2 cellular contexts compared by ENCODE assay signal in the genomic region with DNA sequence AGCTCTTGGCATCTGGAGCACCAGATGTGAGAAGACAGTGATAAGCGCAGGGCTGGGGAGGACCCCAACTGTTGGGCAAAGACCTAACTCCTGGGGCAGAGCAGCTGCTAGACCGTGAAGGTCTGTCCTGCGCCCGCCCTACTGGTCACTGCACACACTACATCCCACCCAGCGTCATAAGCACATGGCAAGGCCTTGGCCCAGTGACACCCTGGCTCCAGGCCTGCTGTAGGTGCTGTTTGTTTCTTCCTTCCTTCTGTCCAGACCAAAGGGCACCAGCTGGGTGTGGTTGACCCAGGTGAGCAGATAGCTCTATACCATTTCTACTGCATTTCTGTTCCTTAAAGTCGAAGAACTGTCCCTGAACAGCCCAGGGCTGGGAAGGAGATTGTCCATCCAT.
TF ChIP-seq lines count a peak whose summit lies in the region.

No MANE protein-coding gene starts in this region.

TF ChIP-seq in HCT116, 20 proteins besides CTCF, POLR2A, EP300 and RAD21:
- TF ChIP-seq, protein P1, sequence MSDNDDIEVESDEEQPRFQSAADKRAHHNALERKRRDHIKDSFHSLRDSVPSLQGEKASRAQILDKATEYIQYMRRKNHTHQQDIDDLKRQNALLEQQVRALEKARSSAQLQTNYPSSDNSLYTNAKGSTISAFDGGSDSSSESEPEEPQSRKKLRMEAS (IDR thresholded peaks at IDR 0.05) = no peak
- no peak for TF ChIP-seq FOSL1 (IDR thresholded peaks at IDR 0.05; ENCODE audit: low read depth)
- TF ChIP-seq SP1 (IDR thresholded peaks at IDR 0.05; ENCODE audit: low read depth) = no peak
- TF ChIP-seq EGR1 (IDR thresholded peaks at IDR 0.05; ENCODE audit: low read depth) = no peak
- TF ChIP-seq POLR2AphosphoS5 (IDR thresholded peaks at IDR 0.05; ENCODE audit: low read depth, low read length) = no peak
- TF ChIP-seq JUND (IDR thresholded peaks at IDR 0.05) = no peak
- no peak for TF ChIP-seq CEBPB (IDR thresholded peaks at IDR 0.05; ENCODE audit: low read depth)
- no peak for TF ChIP-seq CBX3 (IDR thresholded peaks at IDR 0.05; ENCODE audit: low read depth)
- TF ChIP-seq, protein P2, sequence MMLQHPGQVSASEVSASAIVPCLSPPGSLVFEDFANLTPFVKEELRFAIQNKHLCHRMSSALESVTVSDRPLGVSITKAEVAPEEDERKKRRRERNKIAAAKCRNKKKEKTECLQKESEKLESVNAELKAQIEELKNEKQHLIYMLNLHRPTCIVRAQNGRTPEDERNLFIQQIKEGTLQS (IDR thresholded peaks at IDR 0.05) = no peak
- no peak for TF ChIP-seq ELF1 (IDR thresholded peaks at IDR 0.05; ENCODE audit: borderline replicate concordance, low read depth)
- no peak for TF ChIP-seq ZNF274 (IDR thresholded peaks at IDR 0.05; ENCODE audit: low read depth, low read length)
- no peak for TF ChIP-seq ZFX (IDR thresholded peaks at IDR 0.05)
- no peak for TF ChIP-seq TCF7L2 (IDR thresholded peaks at IDR 0.05; ENCODE audit: borderline replicate concordance, extremely low read depth, insufficient read depth, insufficient read length)
- TF ChIP-seq EZH2phosphoT487 (IDR thresholded peaks at IDR 0.05; ENCODE audit: borderline replicate concordance) = no peak
- no peak for TF ChIP-seq YY1 (IDR thresholded peaks at IDR 0.05; ENCODE audit: extremely low read depth, insufficient replicate concordance, low read depth, low read length)
- no peak for TF ChIP-seq SIN3A (IDR thresholded peaks at IDR 0.05; ENCODE audit: low read depth)
- TF ChIP-seq, protein P3, sequence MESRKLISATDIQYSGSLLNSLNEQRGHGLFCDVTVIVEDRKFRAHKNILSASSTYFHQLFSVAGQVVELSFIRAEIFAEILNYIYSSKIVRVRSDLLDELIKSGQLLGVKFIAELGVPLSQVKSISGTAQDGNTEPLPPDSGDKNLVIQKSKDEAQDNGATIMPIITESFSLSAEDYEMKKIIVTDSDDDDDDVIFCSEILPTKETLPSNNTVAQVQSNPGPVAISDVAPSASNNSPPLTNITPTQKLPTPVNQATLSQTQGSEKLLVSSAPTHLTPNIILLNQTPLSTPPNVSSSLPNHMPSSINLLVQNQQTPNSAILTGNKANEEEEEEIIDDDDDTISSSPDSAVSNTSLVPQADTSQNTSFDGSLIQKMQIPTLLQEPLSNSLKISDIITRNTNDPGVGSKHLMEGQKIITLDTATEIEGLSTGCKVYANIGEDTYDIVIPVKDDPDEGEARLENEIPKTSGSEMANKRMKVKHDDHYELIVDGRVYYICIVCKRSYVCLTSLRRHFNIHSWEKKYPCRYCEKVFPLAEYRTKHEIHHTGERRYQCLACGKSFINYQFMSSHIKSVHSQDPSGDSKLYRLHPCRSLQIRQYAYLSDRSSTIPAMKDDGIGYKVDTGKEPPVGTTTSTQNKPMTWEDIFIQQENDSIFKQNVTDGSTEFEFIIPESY (IDR thresholded peaks at IDR 0.05; ENCODE audit: extremely low read depth, insufficient replicate concordance, low read length) = no peak
- TF ChIP-seq, protein P4, sequence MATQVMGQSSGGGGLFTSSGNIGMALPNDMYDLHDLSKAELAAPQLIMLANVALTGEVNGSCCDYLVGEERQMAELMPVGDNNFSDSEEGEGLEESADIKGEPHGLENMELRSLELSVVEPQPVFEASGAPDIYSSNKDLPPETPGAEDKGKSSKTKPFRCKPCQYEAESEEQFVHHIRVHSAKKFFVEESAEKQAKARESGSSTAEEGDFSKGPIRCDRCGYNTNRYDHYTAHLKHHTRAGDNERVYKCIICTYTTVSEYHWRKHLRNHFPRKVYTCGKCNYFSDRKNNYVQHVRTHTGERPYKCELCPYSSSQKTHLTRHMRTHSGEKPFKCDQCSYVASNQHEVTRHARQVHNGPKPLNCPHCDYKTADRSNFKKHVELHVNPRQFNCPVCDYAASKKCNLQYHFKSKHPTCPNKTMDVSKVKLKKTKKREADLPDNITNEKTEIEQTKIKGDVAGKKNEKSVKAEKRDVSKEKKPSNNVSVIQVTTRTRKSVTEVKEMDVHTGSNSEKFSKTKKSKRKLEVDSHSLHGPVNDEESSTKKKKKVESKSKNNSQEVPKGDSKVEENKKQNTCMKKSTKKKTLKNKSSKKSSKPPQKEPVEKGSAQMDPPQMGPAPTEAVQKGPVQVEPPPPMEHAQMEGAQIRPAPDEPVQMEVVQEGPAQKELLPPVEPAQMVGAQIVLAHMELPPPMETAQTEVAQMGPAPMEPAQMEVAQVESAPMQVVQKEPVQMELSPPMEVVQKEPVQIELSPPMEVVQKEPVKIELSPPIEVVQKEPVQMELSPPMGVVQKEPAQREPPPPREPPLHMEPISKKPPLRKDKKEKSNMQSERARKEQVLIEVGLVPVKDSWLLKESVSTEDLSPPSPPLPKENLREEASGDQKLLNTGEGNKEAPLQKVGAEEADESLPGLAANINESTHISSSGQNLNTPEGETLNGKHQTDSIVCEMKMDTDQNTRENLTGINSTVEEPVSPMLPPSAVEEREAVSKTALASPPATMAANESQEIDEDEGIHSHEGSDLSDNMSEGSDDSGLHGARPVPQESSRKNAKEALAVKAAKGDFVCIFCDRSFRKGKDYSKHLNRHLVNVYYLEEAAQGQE (IDR thresholded peaks at IDR 0.05; ENCODE audit: low read depth) = no peak
- no peak for TF ChIP-seq SRF (IDR thresholded peaks at IDR 0.05; ENCODE audit: low read depth)

TF ChIP-seq in K562, 482 proteins besides CTCF, POLR2A, EP300 and RAD21:
- TF ChIP-seq ZNF121 (CRISPR knock-in tag; conservative IDR thresholded peaks at IDR 0.05) (no peak), CHD2 (IDR thresholded peaks at IDR 0.05; ENCODE audit: low read depth, low read length) (no peak), POLR3A (IDR thresholded peaks at IDR 0.05; ENCODE audit: borderline replicate concordance, extremely low read depth, insufficient read depth, insufficient read length) (no peak), MCM2 (IDR thresholded peaks at IDR 0.05; ENCODE audit: low read depth) (no peak), GTF2F1 (IDR thresholded peaks at IDR 0.05; ENCODE audit: low read depth, low read length) (no peak), PML (IDR thresholded peaks at IDR 0.05; ENCODE audit: low read length) (no peak), ZNF282 (CRISPR knock-in tag; IDR thresholded peaks at IDR 0.05) (no peak), ZBTB1 (CRISPR knock-in tag; IDR thresholded peaks at IDR 0.05; ENCODE audit: borderline replicate concordance, low read depth) (no peak), MTA2 (IDR thresholded peaks at IDR 0.05; ENCODE audit: low read depth) (no peak)
- TF ChIP-seq, protein P5, sequence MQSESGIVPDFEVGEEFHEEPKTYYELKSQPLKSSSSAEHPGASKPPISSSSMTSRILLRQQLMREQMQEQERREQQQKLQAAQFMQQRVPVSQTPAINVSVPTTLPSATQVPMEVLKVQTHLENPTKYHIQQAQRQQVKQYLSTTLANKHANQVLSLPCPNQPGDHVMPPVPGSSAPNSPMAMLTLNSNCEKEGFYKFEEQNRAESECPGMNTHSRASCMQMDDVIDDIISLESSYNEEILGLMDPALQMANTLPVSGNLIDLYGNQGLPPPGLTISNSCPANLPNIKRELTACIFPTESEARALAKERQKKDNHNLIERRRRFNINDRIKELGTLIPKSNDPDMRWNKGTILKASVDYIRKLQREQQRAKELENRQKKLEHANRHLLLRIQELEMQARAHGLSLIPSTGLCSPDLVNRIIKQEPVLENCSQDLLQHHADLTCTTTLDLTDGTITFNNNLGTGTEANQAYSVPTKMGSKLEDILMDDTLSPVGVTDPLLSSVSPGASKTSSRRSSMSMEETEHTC (IDR thresholded peaks at IDR 0.05) = no peak
- TF ChIP-seq, protein P6, sequence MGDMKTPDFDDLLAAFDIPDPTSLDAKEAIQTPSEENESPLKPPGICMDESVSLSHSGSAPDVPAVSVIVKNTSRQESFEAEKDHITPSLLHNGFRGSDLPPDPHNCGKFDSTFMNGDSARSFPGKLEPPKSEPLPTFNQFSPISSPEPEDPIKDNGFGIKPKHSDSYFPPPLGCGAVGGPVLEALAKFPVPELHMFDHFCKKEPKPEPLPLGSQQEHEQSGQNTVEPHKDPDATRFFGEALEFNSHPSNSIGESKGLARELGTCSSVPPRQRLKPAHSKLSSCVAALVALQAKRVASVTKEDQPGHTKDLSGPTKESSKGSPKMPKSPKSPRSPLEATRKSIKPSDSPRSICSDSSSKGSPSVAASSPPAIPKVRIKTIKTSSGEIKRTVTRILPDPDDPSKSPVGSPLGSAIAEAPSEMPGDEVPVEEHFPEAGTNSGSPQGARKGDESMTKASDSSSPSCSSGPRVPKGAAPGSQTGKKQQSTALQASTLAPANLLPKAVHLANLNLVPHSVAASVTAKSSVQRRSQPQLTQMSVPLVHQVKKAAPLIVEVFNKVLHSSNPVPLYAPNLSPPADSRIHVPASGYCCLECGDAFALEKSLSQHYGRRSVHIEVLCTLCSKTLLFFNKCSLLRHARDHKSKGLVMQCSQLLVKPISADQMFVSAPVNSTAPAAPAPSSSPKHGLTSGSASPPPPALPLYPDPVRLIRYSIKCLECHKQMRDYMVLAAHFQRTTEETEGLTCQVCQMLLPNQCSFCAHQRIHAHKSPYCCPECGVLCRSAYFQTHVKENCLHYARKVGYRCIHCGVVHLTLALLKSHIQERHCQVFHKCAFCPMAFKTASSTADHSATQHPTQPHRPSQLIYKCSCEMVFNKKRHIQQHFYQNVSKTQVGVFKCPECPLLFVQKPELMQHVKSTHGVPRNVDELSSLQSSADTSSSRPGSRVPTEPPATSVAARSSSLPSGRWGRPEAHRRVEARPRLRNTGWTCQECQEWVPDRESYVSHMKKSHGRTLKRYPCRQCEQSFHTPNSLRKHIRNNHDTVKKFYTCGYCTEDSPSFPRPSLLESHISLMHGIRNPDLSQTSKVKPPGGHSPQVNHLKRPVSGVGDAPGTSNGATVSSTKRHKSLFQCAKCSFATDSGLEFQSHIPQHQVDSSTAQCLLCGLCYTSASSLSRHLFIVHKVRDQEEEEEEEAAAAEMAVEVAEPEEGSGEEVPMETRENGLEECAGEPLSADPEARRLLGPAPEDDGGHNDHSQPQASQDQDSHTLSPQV (IDR thresholded peaks at IDR 0.05) = no peak
- TF ChIP-seq, protein P7, sequence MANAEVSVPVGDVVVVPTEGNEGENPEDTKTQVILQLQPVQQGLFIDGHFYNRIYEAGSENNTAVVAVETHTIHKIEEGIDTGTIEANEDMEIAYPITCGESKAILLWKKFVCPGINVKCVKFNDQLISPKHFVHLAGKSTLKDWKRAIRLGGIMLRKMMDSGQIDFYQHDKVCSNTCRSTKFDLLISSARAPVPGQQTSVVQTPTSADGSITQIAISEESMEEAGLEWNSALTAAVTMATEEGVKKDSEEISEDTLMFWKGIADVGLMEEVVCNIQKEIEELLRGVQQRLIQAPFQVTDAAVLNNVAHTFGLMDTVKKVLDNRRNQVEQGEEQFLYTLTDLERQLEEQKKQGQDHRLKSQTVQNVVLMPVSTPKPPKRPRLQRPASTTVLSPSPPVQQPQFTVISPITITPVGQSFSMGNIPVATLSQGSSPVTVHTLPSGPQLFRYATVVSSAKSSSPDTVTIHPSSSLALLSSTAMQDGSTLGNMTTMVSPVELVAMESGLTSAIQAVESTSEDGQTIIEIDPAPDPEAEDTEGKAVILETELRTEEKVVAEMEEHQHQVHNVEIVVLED (CRISPR knock-in tag; IDR thresholded peaks at IDR 0.05) = no peak
- TF ChIP-seq, protein P8, sequence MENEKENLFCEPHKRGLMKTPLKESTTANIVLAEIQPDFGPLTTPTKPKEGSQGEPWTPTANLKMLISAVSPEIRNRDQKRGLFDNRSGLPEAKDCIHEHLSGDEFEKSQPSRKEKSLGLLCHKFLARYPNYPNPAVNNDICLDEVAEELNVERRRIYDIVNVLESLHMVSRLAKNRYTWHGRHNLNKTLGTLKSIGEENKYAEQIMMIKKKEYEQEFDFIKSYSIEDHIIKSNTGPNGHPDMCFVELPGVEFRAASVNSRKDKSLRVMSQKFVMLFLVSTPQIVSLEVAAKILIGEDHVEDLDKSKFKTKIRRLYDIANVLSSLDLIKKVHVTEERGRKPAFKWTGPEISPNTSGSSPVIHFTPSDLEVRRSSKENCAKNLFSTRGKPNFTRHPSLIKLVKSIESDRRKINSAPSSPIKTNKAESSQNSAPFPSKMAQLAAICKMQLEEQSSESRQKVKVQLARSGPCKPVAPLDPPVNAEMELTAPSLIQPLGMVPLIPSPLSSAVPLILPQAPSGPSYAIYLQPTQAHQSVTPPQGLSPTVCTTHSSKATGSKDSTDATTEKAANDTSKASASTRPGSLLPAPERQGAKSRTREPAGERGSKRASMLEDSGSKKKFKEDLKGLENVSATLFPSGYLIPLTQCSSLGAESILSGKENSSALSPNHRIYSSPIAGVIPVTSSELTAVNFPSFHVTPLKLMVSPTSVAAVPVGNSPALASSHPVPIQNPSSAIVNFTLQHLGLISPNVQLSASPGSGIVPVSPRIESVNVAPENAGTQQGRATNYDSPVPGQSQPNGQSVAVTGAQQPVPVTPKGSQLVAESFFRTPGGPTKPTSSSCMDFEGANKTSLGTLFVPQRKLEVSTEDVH (IDR thresholded peaks at IDR 0.05; ENCODE audit: low read depth, partially characterized antibody) = no peak
- TF ChIP-seq, protein P2 (IDR thresholded peaks at IDR 0.05) = no peak
- TF ChIP-seq, protein P2 (CRISPR knock-in tag; conservative IDR thresholded peaks at IDR 0.05) = no peak
- TF ChIP-seq, protein P9, sequence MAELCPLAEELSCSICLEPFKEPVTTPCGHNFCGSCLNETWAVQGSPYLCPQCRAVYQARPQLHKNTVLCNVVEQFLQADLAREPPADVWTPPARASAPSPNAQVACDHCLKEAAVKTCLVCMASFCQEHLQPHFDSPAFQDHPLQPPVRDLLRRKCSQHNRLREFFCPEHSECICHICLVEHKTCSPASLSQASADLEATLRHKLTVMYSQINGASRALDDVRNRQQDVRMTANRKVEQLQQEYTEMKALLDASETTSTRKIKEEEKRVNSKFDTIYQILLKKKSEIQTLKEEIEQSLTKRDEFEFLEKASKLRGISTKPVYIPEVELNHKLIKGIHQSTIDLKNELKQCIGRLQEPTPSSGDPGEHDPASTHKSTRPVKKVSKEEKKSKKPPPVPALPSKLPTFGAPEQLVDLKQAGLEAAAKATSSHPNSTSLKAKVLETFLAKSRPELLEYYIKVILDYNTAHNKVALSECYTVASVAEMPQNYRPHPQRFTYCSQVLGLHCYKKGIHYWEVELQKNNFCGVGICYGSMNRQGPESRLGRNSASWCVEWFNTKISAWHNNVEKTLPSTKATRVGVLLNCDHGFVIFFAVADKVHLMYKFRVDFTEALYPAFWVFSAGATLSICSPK (IDR thresholded peaks at IDR 0.05; ENCODE audit: borderline replicate concordance) = no peak
